18 cellular contexts compared by ENCODE assay signal in the genomic region with DNA sequence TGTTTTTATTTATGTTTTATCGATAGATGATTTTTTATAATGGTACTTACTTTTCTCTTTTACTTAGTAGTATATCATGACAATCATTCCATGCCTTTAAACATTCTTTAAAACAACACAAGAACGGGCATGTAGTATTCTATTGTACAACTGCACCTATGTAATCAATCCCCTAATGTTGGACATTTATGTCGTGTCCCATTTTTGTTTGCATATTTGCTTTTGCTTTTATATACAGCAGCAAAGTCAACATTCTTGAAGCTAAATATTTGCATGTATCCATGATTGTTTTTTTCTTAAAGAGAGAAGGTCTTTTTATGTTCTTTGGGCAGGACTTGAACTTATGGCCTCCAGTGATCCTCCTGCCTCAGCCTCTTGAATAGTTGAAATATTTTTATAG.
"Had no signal": no experiment of that assay in that cellular context is flagged by ENCODE, and none has a peak within 500 bp of the region (broad histone marks: within the 10 kb centered on the region; RNA-seq: fewer than 3 reads in every experiment).

No MANE protein-coding gene starts in this region.

- DNase-seq: activated CD4-positive, alpha-beta memory T cell treated with anti-CD3 and anti-CD28 coated beads, Interleukin-2, amount 10 ng/mL, durations not matched to agents 7 days and 5 days; activated CD4-positive, alpha-beta T cell treated with anti-CD3 and anti-CD28 coated beads for 4 hours; activated effector memory CD4-positive, alpha-beta T cell treated with Interleukin-2 at 50 U/mL for 16 hours; activated naive CD4-positive, alpha-beta T cell treated with anti-CD3 and anti-CD28 coated beads, Interleukin-2, amount 50 U/mL, for 16 hours; activated T-cell treated with anti-CD3 and anti-CD28 coated beads, Interleukin-2, amount 50 U/mL, for 24 hours; adrenal gland; central memory CD4-positive, alpha-beta T cell; effector CD4-positive, alpha-beta T cell; gastrocnemius medialis; heart right ventricle; left colon; naive B cell; T-helper 2 cell; thyroid gland had no signal

- H3K36me3 Mint-ChIP-seq: stimulated activated memory B cell treated with anti-CD40 and anti-IgM and Interleukin-4, amounts not matched to agents 10 μg/mL and 1 μg/mL and 100 μg/mL, for 72 hours had no signal

- H2AFZ ChIP-seq: parathyroid adenoma had no signal

- H3K36me3 ChIP-seq: adrenal gland, gastrocnemius medialis, heart right ventricle, thyroid gland had no signal

- H3K27me3 ChIP-seq: adrenal gland, gastrocnemius medialis, heart right ventricle, thyroid gland had no signal

- H3K4me1 ChIP-seq: gastrocnemius medialis, parathyroid adenoma had no signal

- H3K27me3 Mint-ChIP-seq: activated CD4-positive, alpha-beta memory T cell treated with anti-CD3 and anti-CD28 coated beads, Interleukin-2, amount 10 ng/mL, durations not matched to agents 7 days and 5 days; activated T-cell treated with anti-CD3 and anti-CD28 coated beads, Interleukin-2, amount 50 U/mL, for 24 hours; naive B cell; stimulated activated memory B cell treated with anti-CD40 and anti-IgM and Interleukin-4, amounts not matched to agents 10 μg/mL and 1 μg/mL and 100 μg/mL, for 72 hours had no signal

- ATAC-seq: gastrocnemius medialis; heart right ventricle; left colon; stimulated activated memory B cell treated with anti-CD40 and anti-IgM and Interleukin-4, amounts not matched to agents 10 μg/mL and 1 μg/mL and 100 μg/mL, for 72 hours had no signal

- H3K27ac Mint-ChIP-seq: activated CD4-positive, alpha-beta memory T cell treated with anti-CD3 and anti-CD28 coated beads, Interleukin-2, amount 10 ng/mL, durations not matched to agents 7 days and 5 days; activated T-cell treated with anti-CD3 and anti-CD28 coated beads, Interleukin-2, amount 50 U/mL, for 24 hours; naive B cell; stimulated activated memory B cell treated with anti-CD40 and anti-IgM and Interleukin-4, amounts not matched to agents 10 μg/mL and 1 μg/mL and 100 μg/mL, for 72 hours had no signal

- H3K9me3 ChIP-seq: adrenal gland, gastrocnemius medialis, thyroid gland had no signal

- H3K4me3 Mint-ChIP-seq: activated CD4-positive, alpha-beta memory T cell treated with anti-CD3 and anti-CD28 coated beads, Interleukin-2, amount 10 ng/mL, durations not matched to agents 7 days and 5 days; activated T-cell treated with anti-CD3 and anti-CD28 coated beads, Interleukin-2, amount 50 U/mL, for 24 hours; naive B cell; stimulated activated memory B cell treated with anti-CD40 and anti-IgM and Interleukin-4, amounts not matched to agents 10 μg/mL and 1 μg/mL and 100 μg/mL, for 72 hours had no signal

- H3K4me3 ChIP-seq: adrenal gland, coronary artery, gastrocnemius medialis, heart right ventricle, lung, thyroid gland had no signal

- H3K9ac ChIP-seq: parathyroid adenoma had no signal

- H3K79me2 ChIP-seq: parathyroid adenoma had no signal

- H3K27ac ChIP-seq: adrenal gland, parathyroid adenoma, thyroid gland had no signal
